Comparison of ENCODE assay signal across 27 cellular contexts in the genomic region with DNA sequence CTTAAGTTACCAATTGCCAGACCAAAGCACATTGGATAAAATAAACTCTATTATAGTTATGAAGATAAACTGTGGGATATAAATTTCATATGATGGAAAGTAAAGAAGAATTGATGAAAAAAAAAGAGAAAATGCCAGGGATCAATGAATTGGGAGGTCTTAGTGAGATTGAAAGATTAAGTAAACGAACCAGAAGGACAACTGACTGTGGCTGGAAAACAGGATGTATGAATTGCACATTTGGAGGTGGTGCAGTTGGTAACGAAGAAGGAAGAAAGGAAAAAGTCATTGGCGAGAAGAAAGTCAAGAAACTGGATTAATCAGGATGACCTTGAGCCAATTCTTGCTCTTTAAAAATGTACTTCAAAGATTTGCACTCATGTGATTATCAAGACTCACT.
"Had no signal": no experiment of that assay in that cellular context is flagged by ENCODE, and none has a peak within 500 bp of the region (broad histone marks: within the 10 kb centered on the region; RNA-seq: fewer than 3 reads in every experiment).

No MANE protein-coding gene starts in this region.

- H3K36me3 ChIP-seq: colonic mucosa, esophagus muscularis mucosa, neutrophil, right atrium auricular region, sigmoid colon, spleen, suprapubic skin, transverse colon, upper lobe of right lung, uterus had no signal

- H3K27me3 ChIP-seq: colonic mucosa, esophagus muscularis mucosa, foreskin keratinocyte, neutrophil, right atrium auricular region, sigmoid colon, spleen, suprapubic skin, transverse colon, upper lobe of right lung, uterus had no signal

- H3K4me3 ChIP-seq: colonic mucosa, esophagus muscularis mucosa, lung, right atrium auricular region, sigmoid colon, skin epidermis, spleen, suprapubic skin, transverse colon, upper lobe of right lung, uterus had no signal

- H3K4me3 Mint-ChIP-seq: dendritic cell treated with granulocyte-macrophage colony-stimulating factor and Interleukin-4, amounts not matched to agents 40 ng/mL and 50 ng/mL, for 4 days; endodermal cell; memory B cell; naive B cell; natural killer cell treated with Interleukin-12 subunit alpha and Interleukin-12 subunit beta and Interleukin-15 and Interleukin-18, amount 100 ng/mL, for 72 hours; neural crest cell; stimulated activated memory B cell treated with anti-CD40 and anti-IgM and Interleukin-4, amounts not matched to agents 10 μg/mL and 1 μg/mL and 100 μg/mL, for 72 hours had no signal

- H3K27ac ChIP-seq: colonic mucosa, epithelial cell of prostate, esophagus muscularis mucosa, foreskin keratinocyte, neutrophil, parathyroid adenoma, right atrium auricular region, sigmoid colon, skin epidermis, spleen, suprapubic skin, transverse colon, upper lobe of right lung, uterus had no signal

- H3K27ac Mint-ChIP-seq: dendritic cell treated with granulocyte-macrophage colony-stimulating factor and Interleukin-4, amounts not matched to agents 40 ng/mL and 50 ng/mL, for 4 days; endodermal cell; memory B cell; natural killer cell treated with Interleukin-12 subunit alpha and Interleukin-12 subunit beta and Interleukin-15 and Interleukin-18, amount 100 ng/mL, for 72 hours; progenitor cell of endocrine pancreas; stimulated activated memory B cell treated with anti-CD40 and anti-IgM and Interleukin-4, amounts not matched to agents 10 μg/mL and 1 μg/mL and 100 μg/mL, for 72 hours had no signal

- H3K79me2 ChIP-seq: parathyroid adenoma had no signal

- H3K27me3 Mint-ChIP-seq: dendritic cell treated with granulocyte-macrophage colony-stimulating factor and Interleukin-4, amounts not matched to agents 40 ng/mL and 50 ng/mL, for 4 days; memory B cell; naive B cell; natural killer cell treated with Interleukin-12 subunit alpha and Interleukin-12 subunit beta and Interleukin-15 and Interleukin-18, amount 100 ng/mL, for 72 hours; progenitor cell of endocrine pancreas; stimulated activated memory B cell treated with anti-CD40 and anti-IgM and Interleukin-4, amounts not matched to agents 10 μg/mL and 1 μg/mL and 100 μg/mL, for 72 hours had no signal

- ATAC-seq: natural killer cell treated with Interleukin-12 subunit alpha and Interleukin-12 subunit beta and Interleukin-15 and Interleukin-18, amount 100 ng/mL, for 72 hours; stimulated activated memory B cell treated with anti-CD40 and anti-IgM and Interleukin-4, amounts not matched to agents 10 μg/mL and 1 μg/mL and 100 μg/mL, for 72 hours; upper lobe of right lung had no signal

- DNase-seq: colonic mucosa; effector CD8-positive, alpha-beta T cell; endodermal cell; kidney; naive B cell; sigmoid colon; spleen; stimulated activated CD4-positive, alpha-beta T cell treated with anti-CD3 and anti-CD28 coated beads, Interleukin-4, amount 100 ng/mL, for 4 hours; stimulated activated naive CD8-positive, alpha-beta T cell treated with anti-CD3 and anti-CD28 coated beads, Interleukin-15, Interleukin-2, amounts not matched to agents 100 U/mL and 50 U/mL, for 24 hours; transverse colon; upper lobe of right lung; uterus had no signal

- H3K4me1 ChIP-seq: colonic mucosa, parathyroid adenoma, suprapubic skin, transverse colon had no signal

- H2AFZ ChIP-seq: parathyroid adenoma had no signal

- H3K9me3 ChIP-seq: colonic mucosa, neutrophil, suprapubic skin, transverse colon had no signal

- H3K9ac ChIP-seq: parathyroid adenoma had no signal

- H3K36me3 Mint-ChIP-seq: natural killer cell treated with Interleukin-12 subunit alpha and Interleukin-12 subunit beta and Interleukin-15 and Interleukin-18, amount 100 ng/mL, for 72 hours had no signal
